31 cellular contexts compared by ENCODE assay signal in genomic region chr21:22927469-22927868, GRCh38.
"Had no signal": no experiment of that assay in that cellular context is flagged by ENCODE, and none has a peak within 500 bp of the region (broad histone marks: within the 10 kb centered on the region; RNA-seq: fewer than 3 reads in every experiment).

No MANE protein-coding gene starts in this region.

- H3K9me3 ChIP-seq: ovary, psoas muscle, suprapubic skin, testis, tibial artery, upper lobe of right lung, uterus had no signal

- H3K27ac Mint-ChIP-seq: natural killer cell; nephron; neural progenitor cell; progenitor cell of endocrine pancreas; stimulated activated memory B cell treated with anti-CD40 and anti-IgM and Interleukin-4, amounts not matched to agents 10 μg/mL and 1 μg/mL and 100 μg/mL, for 72 hours; stimulated activated naive CD8-positive, alpha-beta T cell treated with anti-CD3 and anti-CD28 coated beads, Interleukin-15, amount 100 ng/mL, for 72 hours; type B pancreatic cell had no signal

- H3K4me1 ChIP-seq: neural progenitor cell, parathyroid adenoma, psoas muscle, spleen, suprapubic skin, testis, tibial artery, transverse colon, upper lobe of right lung, uterus had no signal

- H3K4me1 Mint-ChIP-seq: natural killer cell; nephron; neural progenitor cell; stimulated activated memory B cell treated with anti-CD40 and anti-IgM and Interleukin-4, amounts not matched to agents 10 μg/mL and 1 μg/mL and 100 μg/mL, for 72 hours; stimulated activated naive CD8-positive, alpha-beta T cell treated with anti-CD3 and anti-CD28 coated beads, Interleukin-15, amount 100 ng/mL, for 72 hours had no signal

- H3K9me3 Mint-ChIP-seq: nephron; neural progenitor cell; stimulated activated memory B cell treated with anti-CD40 and anti-IgM and Interleukin-4, amounts not matched to agents 10 μg/mL and 1 μg/mL and 100 μg/mL, for 72 hours; type B pancreatic cell had no signal

- H3K9ac ChIP-seq: neural progenitor cell, parathyroid adenoma had no signal

- H3K36me3 ChIP-seq: neural progenitor cell, ovary, spleen, suprapubic skin, tibial artery, transverse colon, upper lobe of right lung, uterus had no signal

- H3K27me3 ChIP-seq: neural progenitor cell, spleen, suprapubic skin, testis, tibial artery, transverse colon, upper lobe of right lung, uterus had no signal

- H3K27me3 Mint-ChIP-seq: progenitor cell of endocrine pancreas; stimulated activated memory B cell treated with anti-CD40 and anti-IgM and Interleukin-4, amounts not matched to agents 10 μg/mL and 1 μg/mL and 100 μg/mL, for 72 hours; stimulated activated naive CD8-positive, alpha-beta T cell treated with anti-CD3 and anti-CD28 coated beads, Interleukin-15, amount 100 ng/mL, for 72 hours; type B pancreatic cell had no signal

- H3K4me3 ChIP-seq: neural progenitor cell, ovary, psoas muscle, skin epidermis, smooth muscle cell, spleen, suprapubic skin, testis, tibial artery, transverse colon, upper lobe of right lung, uterus had no signal

- ATAC-seq: natural killer cell; psoas muscle; right cardiac atrium; sciatic nerve; stimulated activated memory B cell treated with anti-CD40 and anti-IgM and Interleukin-4, amounts not matched to agents 10 μg/mL and 1 μg/mL and 100 μg/mL, for 72 hours; stimulated activated naive CD8-positive, alpha-beta T cell treated with anti-CD3 and anti-CD28 coated beads, Interleukin-15, amount 100 ng/mL, for 72 hours; stimulated activated naive CD8-positive, alpha-beta T cell treated with anti-CD3 and anti-CD28 coated beads, Interleukin-15, Interleukin-2, amounts not matched to agents 100 U/mL and 50 U/mL, for 24 hours; upper lobe of right lung had no signal

- H3K4me3 Mint-ChIP-seq: natural killer cell; nephron; neural progenitor cell; stimulated activated memory B cell treated with anti-CD40 and anti-IgM and Interleukin-4, amounts not matched to agents 10 μg/mL and 1 μg/mL and 100 μg/mL, for 72 hours; stimulated activated naive CD8-positive, alpha-beta T cell treated with anti-CD3 and anti-CD28 coated beads, Interleukin-15, amount 100 ng/mL, for 72 hours; type B pancreatic cell had no signal

- DNase-seq: natural killer cell; occipital lobe; ovary; posterior cingulate gyrus; psoas muscle; right cardiac atrium; spleen; stimulated activated CD4-positive, alpha-beta T cell treated with anti-CD3 and anti-CD28 coated beads, Interleukin-12 subunit alpha, Interleukin-12 subunit beta, amount 100 ng/mL, for 4 hours; stimulated activated CD4-positive, alpha-beta T cell treated with anti-CD3 and anti-CD28 coated beads, Interleukin-1b, Interleukin-23, amount 100 ng/mL, for 48 hours; stimulated activated CD4-positive, alpha-beta T cell treated with anti-CD3 and anti-CD28 coated beads, Interleukin-4, amount 100 ng/mL, for 1 hour; stimulated activated CD4-positive, alpha-beta T cell treated with anti-CD3 and anti-CD28 coated beads, Interleukin-4, amount 100 ng/mL, for 4 hours; stimulated activated CD8-positive, alpha-beta memory T cell treated with anti-CD3 and anti-CD28 coated beads, Interleukin-4, amount 100 ng/mL, for 48 hours; stimulated activated naive CD4-positive, alpha-beta T cell; stimulated activated naive CD8-positive, alpha-beta T cell treated with anti-CD3 and anti-CD28 coated beads, Interleukin-15, amount 100 ng/mL, for 72 hours; stimulated activated naive CD8-positive, alpha-beta T cell treated with anti-CD3 and anti-CD28 coated beads, Interleukin-15, Interleukin-2, amounts not matched to agents 100 U/mL and 50 U/mL, for 24 hours; substantia nigra; testis; tibial artery; transverse colon; upper lobe of right lung; uterus had no signal

- H3K36me3 Mint-ChIP-seq: neural progenitor cell; stimulated activated memory B cell treated with anti-CD40 and anti-IgM and Interleukin-4, amounts not matched to agents 10 μg/mL and 1 μg/mL and 100 μg/mL, for 72 hours; type B pancreatic cell had no signal

- H3K27ac ChIP-seq: neural progenitor cell, ovary, parathyroid adenoma, psoas muscle, skin epidermis, spleen, suprapubic skin, testis, tibial artery, transverse colon, upper lobe of right lung, uterus had no signal

- H2AFZ ChIP-seq: neural progenitor cell, parathyroid adenoma had no signal

- H3K4me2 ChIP-seq: neural progenitor cell, smooth muscle cell had no signal
